Comparison of ENCODE assay signal across 28 cellular contexts in genomic region chr5:66302344-66302743, GRCh38.
"Had no signal": no experiment of that assay in that cellular context is flagged by ENCODE, and none has a peak within 500 bp of the region (broad histone marks: within the 10 kb centered on the region; RNA-seq: fewer than 3 reads in every experiment).

No MANE protein-coding gene starts in this region.

- H3K4me1 ChIP-seq: colonic mucosa, foreskin keratinocyte, gastroesophageal sphincter had no signal

- H3K27me3 ChIP-seq: colonic mucosa, dorsolateral prefrontal cortex, gastrocnemius medialis, heart left ventricle had no signal

- DNase-seq: colonic mucosa; cortex of kidney; dermis blood vessel endothelial cell; dorsolateral prefrontal cortex; effector CD4-positive, alpha-beta T cell; effector CD8-positive, alpha-beta T cell; effector memory CD4-positive, alpha-beta T cell; effector memory CD8-positive, alpha-beta T cell; endodermal cell; erythroblast; esophagus squamous epithelium; foreskin fibroblast; foreskin keratinocyte; foreskin melanocyte; gastrocnemius medialis; glutamatergic neuron; head of caudate nucleus; heart left ventricle; heart right ventricle had no signal

- FAIRE-seq: colon, endometrium, endothelial cell of umbilical vein, frontal cortex had no signal

- H3K36me3 ChIP-seq: colonic mucosa, esophagus muscularis mucosa, esophagus squamous epithelium, gastrocnemius medialis, gastroesophageal sphincter, heart left ventricle, heart right ventricle had no signal

- H3K9me3 ChIP-seq: colonic mucosa, esophagus muscularis mucosa, esophagus squamous epithelium, gastrocnemius medialis, gastroesophageal sphincter, heart left ventricle, heart right ventricle had no signal

- ATAC-seq: effector memory CD8-positive, alpha-beta T cell; esophagus mucosa; foreskin keratinocyte; gastrocnemius medialis; gastroesophageal sphincter; heart left ventricle; heart right ventricle had no signal

- H3K4me3 ChIP-seq: colonic mucosa, coronary artery, dorsolateral prefrontal cortex, esophagus muscularis mucosa, esophagus squamous epithelium, gastrocnemius medialis, gastroesophageal sphincter, heart left ventricle, heart right ventricle had no signal

- H3K27ac ChIP-seq: colonic mucosa, coronary artery, dorsolateral prefrontal cortex, epithelial cell of prostate, esophagus muscularis mucosa, esophagus squamous epithelium, foreskin keratinocyte, gastrocnemius medialis, gastroesophageal sphincter, heart left ventricle, heart right ventricle had no signal
